ENCODE assay signal across 13 cellular contexts in genomic region chr12:118537481-118537917, GRCh38.
DNase-seq lines count a peak whose midpoint lies in the region; ATAC-seq and TF ChIP-seq lines count a peak whose summit lies in the region.
"Had no signal": no experiment of that assay in that cellular context is flagged by ENCODE, and none has a peak within 500 bp of the region (broad histone marks: within the 10 kb centered on the region; RNA-seq: fewer than 3 reads in every experiment).

No MANE protein-coding gene starts in this region.

- no peak for ATAC-seq in GM18858 (IDR thresholded peaks at IDR 0.05; ENCODE audit: unreplicated experiment)
- ATAC-seq: mucosa of descending colon had no signal

- H3K9me3 ChIP-seq in SJCRH30 (replicated peaks) (no peaks in the 10 kb centered on the region), sigmoid colon (no peaks in the 10 kb centered on the region)
- H3K9me3 ChIP-seq: mucosa of descending colon had no signal

- intact Hi-C loops in sigmoid colon (cut with DNase I): loop anchor here (1.0 to 10.0 kb wide), 5 partner anchors 23 to 795 kb away; partner anchors contain the start of genes CCDC60 and WSB2
- intact Hi-C loops in activated T-helper 2 cell treated with anti-CD3 and anti-CD28 coated beads, Interferon-gamma antibody, Interleukin-2, Interleukin-4, amounts not matched to agents 10 μg/mL and 5 μg/mL and 100 μg/mL, durations not matched to agents 14 hours and 24 hours and 36 hours (cut with micrococcal nuclease): no loop called here

- DNase-seq in H7 (peak; percentile 56), SJCRH30 (peak; percentile 20 to 37), hippocampal formation (lab: John Stamatoyannopoulos, UW) (peak; percentile 3 to 8), sigmoid colon (peak; percentile 88), iPS-NIHi7 (ENCODE audit: extremely low spot score) (no peak)
- DNase-seq in activated T-helper 2 cell treated with anti-CD3 and anti-CD28 coated beads, Interferon-gamma antibody, Interleukin-2, Interleukin-4, amounts not matched to agents 10 μg/mL and 5 μg/mL and 100 μg/mL, durations not matched to agents 14 hours and 24 hours and 36 hours (ENCODE audit: low spot score): no peak
- no peak for DNase-seq in activated CD4-positive, alpha-beta memory T cell treated with anti-CD3 and anti-CD28 coated beads, Interleukin-2, amount 10 ng/mL, durations not matched to agents 7 days and 5 days
- DNase-seq: activated naive CD8-positive, alpha-beta T cell treated with anti-CD3 and anti-CD28 coated beads, Interleukin-2, amount 10 ng/mL, durations not matched to agents 7 days and 5 days; T-helper 1 cell had no signal

- H3K4me1 ChIP-seq in SJCRH30 (no peaks in the 10 kb centered on the region; the same call in 1 of the 2 replicates), sigmoid colon (peaks cover 0 to 48% (median 40%) of the 10 kb centered on the region in 4 donors)

- 70 to 72% methylated on average over 10 of the region's 10 CpGs for WGBS in sigmoid colon, 2 donors

- H3K27me3 ChIP-seq in H7 (ENCODE audit: control insufficient read depth, insufficient read depth, low read length) (no peaks in the 10 kb centered on the region), SJCRH30 (no peaks in the 10 kb centered on the region), sigmoid colon (no peaks in the 10 kb centered on the region)

- H3K4me3 Mint-ChIP-seq in activated T-helper 2 cell treated with anti-CD3 and anti-CD28 coated beads, Interferon-gamma antibody, Interleukin-2, Interleukin-4, amounts not matched to agents 10 μg/mL and 5 μg/mL and 100 μg/mL, durations not matched to agents 14 hours and 24 hours and 36 hours (ENCODE audit: low read depth): no peak overlapping the region
- H3K4me3 Mint-ChIP-seq in activated CD4-positive, alpha-beta memory T cell treated with anti-CD3 and anti-CD28 coated beads, Interleukin-2, amount 10 ng/mL, durations not matched to agents 7 days and 5 days: no peak overlapping the region
- H3K4me3 Mint-ChIP-seq: activated naive CD8-positive, alpha-beta T cell treated with anti-CD3 and anti-CD28 coated beads, Interleukin-2, amount 10 ng/mL, durations not matched to agents 7 days and 5 days had no signal

- H3K4me3 ChIP-seq in H7 (ENCODE audit: insufficient read depth, low read depth, low read length) (no peak overlapping the region), SJCRH30 (no peak overlapping the region), sigmoid colon (no peak overlapping the region)
- H3K4me3 ChIP-seq: mucosa of descending colon, smooth muscle cell had no signal

- TF ChIP-seq CTCF in sigmoid colon (IDR thresholded peaks at IDR 0.05): no peak

- CTCF ChIA-PET in activated CD4-positive, alpha-beta memory T cell treated with anti-CD3 and anti-CD28 coated beads, Interleukin-2, amount 10 ng/mL, durations not matched to agents 7 days and 5 days (lab: Charles Lee): no interaction called here

- POLR2A ChIA-PET in activated CD4-positive, alpha-beta memory T cell treated with anti-CD3 and anti-CD28 coated beads, Interleukin-2, amount 10 ng/mL, durations not matched to agents 7 days and 5 days (lab: Charles Lee): no interaction called here

- no peak for TF ChIP-seq POLR2A in sigmoid colon (IDR thresholded peaks at IDR 0.05)

- H3K27ac Mint-ChIP-seq in activated T-helper 2 cell treated with anti-CD3 and anti-CD28 coated beads, Interferon-gamma antibody, Interleukin-2, Interleukin-4, amounts not matched to agents 10 μg/mL and 5 μg/mL and 100 μg/mL, durations not matched to agents 14 hours and 24 hours and 36 hours: no peak overlapping the region
- H3K27ac Mint-ChIP-seq in activated CD4-positive, alpha-beta memory T cell treated with anti-CD3 and anti-CD28 coated beads, Interleukin-2, amount 10 ng/mL, durations not matched to agents 7 days and 5 days: no peak overlapping the region
- H3K27ac Mint-ChIP-seq: activated naive CD8-positive, alpha-beta T cell treated with anti-CD3 and anti-CD28 coated beads, Interleukin-2, amount 10 ng/mL, durations not matched to agents 7 days and 5 days had no signal

- H3K27ac ChIP-seq in SJCRH30 (no peak overlapping the region), sigmoid colon (peak overlapping the region; percentile 81 to 93 (median 89))
- H3K27ac ChIP-seq: C4-2B had no signal

- H3K36me3 ChIP-seq in H7 (replicated peaks; ENCODE audit: control insufficient read depth, insufficient read depth, low read length) (no peaks in the 10 kb centered on the region), SJCRH30 (no peaks in the 10 kb centered on the region), sigmoid colon (no peaks in the 10 kb centered on the region)

- no peaks in the 10 kb centered on the region for H3K36me3 Mint-ChIP-seq in activated T-helper 2 cell treated with anti-CD3 and anti-CD28 coated beads, Interferon-gamma antibody, Interleukin-2, Interleukin-4, amounts not matched to agents 10 μg/mL and 5 μg/mL and 100 μg/mL, durations not matched to agents 14 hours and 24 hours and 36 hours (ENCODE audit: low read depth)
- no peaks in the 10 kb centered on the region for H3K36me3 Mint-ChIP-seq in activated CD4-positive, alpha-beta memory T cell treated with anti-CD3 and anti-CD28 coated beads, Interleukin-2, amount 10 ng/mL, durations not matched to agents 7 days and 5 days (ENCODE audit: low read depth)
- H3K36me3 Mint-ChIP-seq: activated naive CD8-positive, alpha-beta T cell treated with anti-CD3 and anti-CD28 coated beads, Interleukin-2, amount 10 ng/mL, durations not matched to agents 7 days and 5 days had no signal

- H3K9me3 Mint-ChIP-seq in activated T-helper 2 cell treated with anti-CD3 and anti-CD28 coated beads, Interferon-gamma antibody, Interleukin-2, Interleukin-4, amounts not matched to agents 10 μg/mL and 5 μg/mL and 100 μg/mL, durations not matched to agents 14 hours and 24 hours and 36 hours: no peaks in the 10 kb centered on the region
- peaks cover 3% of the 10 kb centered on the region for H3K9me3 Mint-ChIP-seq in activated CD4-positive, alpha-beta memory T cell treated with anti-CD3 and anti-CD28 coated beads, Interleukin-2, amount 10 ng/mL, durations not matched to agents 7 days and 5 days
- H3K9me3 Mint-ChIP-seq: activated naive CD8-positive, alpha-beta T cell treated with anti-CD3 and anti-CD28 coated beads, Interleukin-2, amount 10 ng/mL, durations not matched to agents 7 days and 5 days had no signal

- no peaks in the 10 kb centered on the region for H3K27me3 Mint-ChIP-seq in activated T-helper 2 cell treated with anti-CD3 and anti-CD28 coated beads, Interferon-gamma antibody, Interleukin-2, Interleukin-4, amounts not matched to agents 10 μg/mL and 5 μg/mL and 100 μg/mL, durations not matched to agents 14 hours and 24 hours and 36 hours (ENCODE audit: low read depth)
- no peaks in the 10 kb centered on the region for H3K27me3 Mint-ChIP-seq in activated CD4-positive, alpha-beta memory T cell treated with anti-CD3 and anti-CD28 coated beads, Interleukin-2, amount 10 ng/mL, durations not matched to agents 7 days and 5 days
- H3K27me3 Mint-ChIP-seq: activated naive CD8-positive, alpha-beta T cell treated with anti-CD3 and anti-CD28 coated beads, Interleukin-2, amount 10 ng/mL, durations not matched to agents 7 days and 5 days had no signal

- H3K4me1 Mint-ChIP-seq in activated T-helper 2 cell treated with anti-CD3 and anti-CD28 coated beads, Interferon-gamma antibody, Interleukin-2, Interleukin-4, amounts not matched to agents 10 μg/mL and 5 μg/mL and 100 μg/mL, durations not matched to agents 14 hours and 24 hours and 36 hours (ENCODE audit: low read depth): no peaks in the 10 kb centered on the region
- no peaks in the 10 kb centered on the region for H3K4me1 Mint-ChIP-seq in activated CD4-positive, alpha-beta memory T cell treated with anti-CD3 and anti-CD28 coated beads, Interleukin-2, amount 10 ng/mL, durations not matched to agents 7 days and 5 days
- H3K4me1 Mint-ChIP-seq: activated naive CD8-positive, alpha-beta T cell treated with anti-CD3 and anti-CD28 coated beads, Interleukin-2, amount 10 ng/mL, durations not matched to agents 7 days and 5 days had no signal

- TF ChIP-seq EP300 in sigmoid colon (IDR thresholded peaks at IDR 0.05): peak; percentile 98 to 100 (median 99)

Comparison
In these comparisons a context has a peak if more than half of its experiments do, and no peak if none do; other contexts are left out.
1. DNase-seq: peak in H7 (single experiment), SJCRH30 (2 of 2), hippocampal formation (2 of 2) and sigmoid colon (single experiment); none in activated T-helper 2 cell treated with anti-CD3 and anti-CD28 coated beads, Interferon-gamma antibody, Interleukin-2, Interleukin-4, amounts not matched to agents 10 μg/mL and 5 μg/mL and 100 μg/mL, durations not matched to agents 14 hours and 24 hours and 36 hours (single experiment), iPS-NIHi7 (single experiment) and activated CD4-positive, alpha-beta memory T cell treated with anti-CD3 and anti-CD28 coated beads, Interleukin-2, amount 10 ng/mL, durations not matched to agents 7 days and 5 days (single experiment).